8 cellular contexts compared by ENCODE assay signal in genomic region chr3:181700168-181701087, GRCh38. TPM values are rescaled to one million over a fixed set of nuclear protein-coding genes. Genes with fewer than 3 reads are reported as not detected.
DNase-seq lines count a peak whose midpoint lies in the region; ATAC-seq and TF ChIP-seq lines count a peak whose summit lies in the region.

No MANE protein-coding gene starts in this region.

- peak; percentile 77 for ATAC-seq in GM21619 (IDR thresholded peaks at IDR 0.05; ENCODE audit: unreplicated experiment)
- ATAC-seq in activated naive CD8-positive, alpha-beta T cell treated with anti-CD3 and anti-CD28 coated beads, Interleukin-2, amount 10 ng/mL, durations not matched to agents 7 days and 5 days (ENCODE audit: low read depth), result peak; percentile 78

- H3K27ac Mint-ChIP-seq in activated naive CD8-positive, alpha-beta T cell treated with anti-CD3 and anti-CD28 coated beads, Interleukin-2, amount 10 ng/mL, durations not matched to agents 7 days and 5 days, result no peak overlapping the region

- peaks cover 1% of the 10 kb centered on the region for H3K36me3 Mint-ChIP-seq in activated naive CD8-positive, alpha-beta T cell treated with anti-CD3 and anti-CD28 coated beads, Interleukin-2, amount 10 ng/mL, durations not matched to agents 7 days and 5 days

- 8% methylated on average over 17 of the region's 17 CpGs for WGBS in prostate gland

- intact Hi-C loops in left ventricle myocardium inferior (cut with micrococcal nuclease) (loop anchor here (10.0 kb wide), 1 partner anchor 984 kb away; no protein-coding TSS in a partner anchor), prostate gland (cut with DNase I) (no loop called here)

- H3K27me3 Mint-ChIP-seq in activated naive CD8-positive, alpha-beta T cell treated with anti-CD3 and anti-CD28 coated beads, Interleukin-2, amount 10 ng/mL, durations not matched to agents 7 days and 5 days, result peaks cover 88% of the 10 kb centered on the region

- peak overlapping the region; percentile 42 for H3K4me3 ChIP-seq in left ventricle myocardium inferior
- no peak overlapping the region for H3K4me3 ChIP-seq in prostate gland

- TF ChIP-seq CTCF in left ventricle myocardium inferior (IDR thresholded peaks at IDR 0.05; ENCODE audit: borderline replicate concordance) (peak; percentile 86), prostate gland (IDR thresholded peaks at IDR 0.05) (peak; percentile 63 to 78 (median 69))

- H3K4me1 Mint-ChIP-seq in activated naive CD8-positive, alpha-beta T cell treated with anti-CD3 and anti-CD28 coated beads, Interleukin-2, amount 10 ng/mL, durations not matched to agents 7 days and 5 days, result peaks cover 25% of the 10 kb centered on the region

- H3K27ac ChIP-seq in left ventricle myocardium inferior (replicated peaks) (no peak overlapping the region), prostate gland (no peak overlapping the region)

- H3K36me3 ChIP-seq in ES-I3 (ENCODE audit: insufficient read depth, low read length), result no peaks in the 10 kb centered on the region
- no peaks in the 10 kb centered on the region for H3K36me3 ChIP-seq in left ventricle myocardium inferior
- no peaks in the 10 kb centered on the region for H3K36me3 ChIP-seq in prostate gland

- H3K9ac ChIP-seq in ES-I3 (ENCODE audit: low read depth, low read length), result peak overlapping the region; percentile 49

- peak overlapping the region; percentile 55 for H3K4me3 Mint-ChIP-seq in activated naive CD8-positive, alpha-beta T cell treated with anti-CD3 and anti-CD28 coated beads, Interleukin-2, amount 10 ng/mL, durations not matched to agents 7 days and 5 days

- H3K9me3 ChIP-seq in ES-I3 (ENCODE audit: control insufficient read depth, insufficient read depth, low read length) (no peaks in the 10 kb centered on the region), left ventricle myocardium inferior (replicated peaks) (no peaks in the 10 kb centered on the region), prostate gland (no peaks in the 10 kb centered on the region)

- no peaks in the 10 kb centered on the region for H3K9me3 Mint-ChIP-seq in activated naive CD8-positive, alpha-beta T cell treated with anti-CD3 and anti-CD28 coated beads, Interleukin-2, amount 10 ng/mL, durations not matched to agents 7 days and 5 days

- DNase-seq in HUDEP-2 (lab: John Stamatoyannopoulos, UW; ENCODE audit: unreplicated experiment in 76 of 76) (peak in 63 of 76 experiments; percentile 4 to 86 (median 53)), NCI-H82 treated with DMSO at 0.1 percent for 48 hours (lab: John Stamatoyannopoulos, UW; ENCODE audit: unreplicated experiment) (peak; percentile 68), left ventricle myocardium inferior (peak; percentile 40), prostate gland (ENCODE audit: low spot score) (peak; percentile 61), GOT3 (lab: John Stamatoyannopoulos, UW) (no peak)
- DNase-seq in activated naive CD8-positive, alpha-beta T cell treated with anti-CD3 and anti-CD28 coated beads, Interleukin-2, amount 10 ng/mL, durations not matched to agents 7 days and 5 days, result peak; percentile 46

- H3K4me1 ChIP-seq in ES-I3 (ENCODE audit: insufficient read depth, low read length) (peaks cover 10% of the 10 kb centered on the region), left ventricle myocardium inferior (peaks cover 27% of the 10 kb centered on the region), prostate gland (replicated peaks) (peaks cover 3% of the 10 kb centered on the region)

- no peak for TF ChIP-seq POLR2A in prostate gland (IDR thresholded peaks at IDR 0.05)

- H3K27me3 ChIP-seq in left ventricle myocardium inferior (ENCODE audit: low read depth), result peaks cover 100% of the 10 kb centered on the region
- peaks cover 42% of the 10 kb centered on the region for H3K27me3 ChIP-seq in prostate gland (replicated peaks; ENCODE audit: insufficient read depth)

- POLR2A ChIA-PET in activated naive CD8-positive, alpha-beta T cell treated with anti-CD3 and anti-CD28 coated beads, Interleukin-2, amount 10 ng/mL, durations not matched to agents 7 days and 5 days (lab: Charles Lee), result no interaction called here

RNA-seq across cellular contexts. Expression of gene SOX2, which starts 11.3 kb away (rescaled TPM):
- total RNA-seq in activated naive CD8-positive, alpha-beta T cell treated with anti-CD3 and anti-CD28 coated beads, Interleukin-2, amount 10 ng/mL, durations not matched to agents 7 days and 5 days, result not detected
- 0.16 TPM for total RNA-seq in left ventricle myocardium inferior
- 10 to 100 TPM; 10.5 to 17.8 TPM for total RNA-seq in prostate gland
